ENCODE assay signal across 13 cellular contexts in the genomic region with DNA sequence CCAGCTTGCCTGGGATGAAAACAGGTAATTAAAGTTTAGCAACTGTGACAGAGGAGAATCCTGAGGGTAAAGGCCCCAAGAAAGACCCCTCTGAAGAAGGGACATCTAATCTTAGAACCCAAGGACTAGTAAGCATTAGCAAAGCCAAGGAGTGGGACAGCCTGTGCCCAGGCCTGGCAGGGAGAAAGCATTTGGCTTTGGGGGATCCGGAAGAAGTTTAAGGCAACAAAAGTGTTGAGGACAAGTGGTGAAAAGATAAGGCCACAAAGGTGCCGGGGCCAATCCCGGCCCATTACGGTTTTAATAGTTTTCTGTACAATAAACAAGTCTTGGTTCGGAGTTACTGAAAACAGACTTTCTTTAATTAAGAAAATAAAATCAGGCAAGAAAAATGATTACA.
A peak's percentile ranks its signal among the peaks of the same experiment; 100 is the strongest.
DNase-seq lines count a peak whose midpoint lies in the region; TF ChIP-seq lines count a peak whose summit lies in the region.
"Had no signal": no experiment of that assay in that cellular context is flagged by ENCODE, and none has a peak within 500 bp of the region (broad histone marks: within the 10 kb centered on the region; RNA-seq: fewer than 3 reads in every experiment).

No MANE protein-coding gene starts in this region.

- H3K4me3 ChIP-seq in tibial nerve (no peak overlapping the region), neural progenitor cell (no peak overlapping the region)
- H3K4me3 ChIP-seq: spleen had no signal

- no peaks in the 10 kb centered on the region for H3K36me3 Mint-ChIP-seq in endothelial cell (ENCODE audit: low read depth, unreplicated experiment)
- H3K36me3 Mint-ChIP-seq in progenitor cell of endocrine pancreas (ENCODE audit: insufficient read depth), result peaks cover 3% of the 10 kb centered on the region
- peaks cover 2% of the 10 kb centered on the region for H3K36me3 Mint-ChIP-seq in neural progenitor cell

- H3K27me3 ChIP-seq in tibial nerve (no peaks in the 10 kb centered on the region), neural progenitor cell (no peaks in the 10 kb centered on the region)
- H3K27me3 ChIP-seq: spleen had no signal

- H3K4me3 Mint-ChIP-seq in endothelial cell (ENCODE audit: unreplicated experiment) (no peak overlapping the region), progenitor cell of endocrine pancreas (ENCODE audit: low read depth) (no peak overlapping the region), neural progenitor cell (no peak overlapping the region)

- H3K4me2 ChIP-seq in neural progenitor cell, result no peak overlapping the region

- H3K9me3 ChIP-seq in tibial nerve, result no peaks in the 10 kb centered on the region
- H3K9me3 ChIP-seq in neural progenitor cell (ENCODE audit: low read depth), result no peaks in the 10 kb centered on the region
- H3K9me3 ChIP-seq: spleen had no signal

- H3K9ac ChIP-seq in neural progenitor cell, result no peak overlapping the region

- 75 to 81% methylated on average over 5 of the region's 5 CpGs for WGBS in tibial nerve, 2 donors

- H2AFZ ChIP-seq in neural progenitor cell (replicated peaks), result no peak overlapping the region

- H3K79me2 ChIP-seq in neural progenitor cell (ENCODE audit: low read depth), result no peaks in the 10 kb centered on the region

- H3K4me1 Mint-ChIP-seq in endothelial cell (ENCODE audit: unreplicated experiment), result peaks cover 38% of the 10 kb centered on the region
- H3K4me1 Mint-ChIP-seq in progenitor cell of endocrine pancreas (ENCODE audit: low read depth), result peaks cover 42% of the 10 kb centered on the region
- H3K4me1 Mint-ChIP-seq in neural progenitor cell, result peaks cover 92% of the 10 kb centered on the region

- H3F3A ChIP-seq in neural progenitor cell (ENCODE audit: low read depth), result no peaks in the 10 kb centered on the region

- DNase-seq in endothelial cell (ENCODE audit: low spot score) (no peak), progenitor cell of endocrine pancreas (ENCODE audit: low spot score, unreplicated experiment) (no peak), tibial nerve (ENCODE audit: low spot score in 2 of 2) (no peak), inferior parietal cortex (ENCODE audit: extremely low spot score) (no peak), neural progenitor cell (ENCODE audit: low spot score) (no peak)
- no peak for DNase-seq in activated CD4-positive, alpha-beta T cell treated with anti-CD3 and anti-CD28 coated beads for 1 hour
- DNase-seq: activated CD4-positive, alpha-beta T cell treated with anti-CD3 and anti-CD28 coated beads for 48 hours; activated CD8-positive, alpha-beta memory T cell treated with anti-CD3 and anti-CD28 coated beads, Interleukin-2, amount 50 U/mL, for 48 hours; activated gamma-delta T cell; H7; NCI-H146; spleen had no signal

- H3K9me3 Mint-ChIP-seq in endothelial cell (ENCODE audit: unreplicated experiment) (no peaks in the 10 kb centered on the region), progenitor cell of endocrine pancreas (ENCODE audit: low read depth) (no peaks in the 10 kb centered on the region), neural progenitor cell (peaks cover 3% of the 10 kb centered on the region)

- no peaks in the 10 kb centered on the region for H4K20me1 ChIP-seq in neural progenitor cell (ENCODE audit: low read depth)

- TF ChIP-seq EP300 in tibial nerve (IDR thresholded peaks at IDR 0.05), result no peak

- no peaks in the 10 kb centered on the region for H3K36me3 ChIP-seq in tibial nerve
- H3K36me3 ChIP-seq in neural progenitor cell, result no peaks in the 10 kb centered on the region
- H3K36me3 ChIP-seq: spleen had no signal

- H3K27ac ChIP-seq in VCaP (peak overlapping the region; percentile 56; the same call in 1 of the 2 replicates), tibial nerve (peak overlapping the region; percentile 55 to 77 (median 66)), neural progenitor cell (no peak overlapping the region)

- H3K27ac Mint-ChIP-seq in endothelial cell (ENCODE audit: unreplicated experiment) (peak overlapping the region; percentile 27), progenitor cell of endocrine pancreas (peak overlapping the region; percentile 45), neural progenitor cell (no peak overlapping the region)

- H3K27me3 Mint-ChIP-seq in endothelial cell (ENCODE audit: unreplicated experiment) (peaks cover 12% of the 10 kb centered on the region), progenitor cell of endocrine pancreas (peaks cover 13% of the 10 kb centered on the region), neural progenitor cell (ENCODE audit: insufficient read depth, low read depth) (peaks cover 17% of the 10 kb centered on the region)

- TF ChIP-seq CTCF in VCaP (conservative IDR thresholded peaks at IDR 0.05) (no peak), endothelial cell (IDR thresholded peaks at IDR 0.05; ENCODE audit: unreplicated experiment) (no peak), progenitor cell of endocrine pancreas (IDR thresholded peaks at IDR 0.05; ENCODE audit: unreplicated experiment) (no peak), tibial nerve (IDR thresholded peaks at IDR 0.05) (no peak), neural progenitor cell (IDR thresholded peaks at IDR 0.05) (no peak)

- no peak for TF ChIP-seq POLR2A in tibial nerve (IDR thresholded peaks at IDR 0.05)

- H3K4me1 ChIP-seq in tibial nerve, result peaks cover 0 to 98% (median 53%) of the 10 kb centered on the region in 4 donors
- peaks cover 4% of the 10 kb centered on the region for H3K4me1 ChIP-seq in neural progenitor cell
